In the genomic region with DNA sequence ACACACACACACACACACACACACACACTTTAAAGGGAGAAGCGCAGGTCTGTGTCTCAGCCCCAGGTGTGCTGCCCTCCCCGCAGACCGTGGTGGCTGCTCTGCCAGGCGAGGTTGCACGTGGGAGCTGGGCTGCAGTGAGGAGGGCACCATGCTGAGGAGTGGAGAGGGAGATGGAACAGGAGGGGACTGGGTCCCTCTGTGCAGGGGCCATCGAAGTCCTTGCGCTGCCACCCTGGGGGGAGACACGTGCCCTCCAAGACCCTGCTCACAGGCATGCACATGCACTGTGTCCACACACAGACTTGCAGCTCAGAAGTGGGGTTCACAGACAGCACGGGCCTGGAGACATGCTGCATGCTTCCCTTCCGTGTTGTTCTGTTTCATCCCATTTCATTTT, we compare ENCODE assay signal across 1 cellular context.
TF ChIP-seq lines count a peak whose summit lies in the region.

No MANE protein-coding gene starts in this region.

TF ChIP-seq in IMR-90, 13 proteins besides CTCF, POLR2A, EP300 and RAD21 (continued from another document):
- TF ChIP-seq, protein P1, sequence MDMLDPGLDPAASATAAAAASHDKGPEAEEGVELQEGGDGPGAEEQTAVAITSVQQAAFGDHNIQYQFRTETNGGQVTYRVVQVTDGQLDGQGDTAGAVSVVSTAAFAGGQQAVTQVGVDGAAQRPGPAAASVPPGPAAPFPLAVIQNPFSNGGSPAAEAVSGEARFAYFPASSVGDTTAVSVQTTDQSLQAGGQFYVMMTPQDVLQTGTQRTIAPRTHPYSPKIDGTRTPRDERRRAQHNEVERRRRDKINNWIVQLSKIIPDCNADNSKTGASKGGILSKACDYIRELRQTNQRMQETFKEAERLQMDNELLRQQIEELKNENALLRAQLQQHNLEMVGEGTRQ (IDR thresholded peaks at IDR 0.05; ENCODE audit: low read depth, low read length): no peak
- no peak for TF ChIP-seq BHLHE40 (IDR thresholded peaks at IDR 0.05; ENCODE audit: low read depth, low read length)
- no peak for TF ChIP-seq MAZ (IDR thresholded peaks at IDR 0.05; ENCODE audit: borderline replicate concordance, low read depth, low read length)
- TF ChIP-seq RCOR1 (IDR thresholded peaks at IDR 0.05; ENCODE audit: insufficient replicate concordance, low read length): no peak
- TF ChIP-seq NFE2L2 (IDR thresholded peaks at IDR 0.05; ENCODE audit: low read depth, low read length): no peak
- no peak for TF ChIP-seq MXI1 (IDR thresholded peaks at IDR 0.05; ENCODE audit: borderline replicate concordance, low read depth, low read length)
- TF ChIP-seq CEBPB (IDR thresholded peaks at IDR 0.05; ENCODE audit: low read depth, low read length): no peak
- TF ChIP-seq FOS (IDR thresholded peaks at IDR 0.05; ENCODE audit: low read depth, low read length): no peak
- TF ChIP-seq, protein P2, sequence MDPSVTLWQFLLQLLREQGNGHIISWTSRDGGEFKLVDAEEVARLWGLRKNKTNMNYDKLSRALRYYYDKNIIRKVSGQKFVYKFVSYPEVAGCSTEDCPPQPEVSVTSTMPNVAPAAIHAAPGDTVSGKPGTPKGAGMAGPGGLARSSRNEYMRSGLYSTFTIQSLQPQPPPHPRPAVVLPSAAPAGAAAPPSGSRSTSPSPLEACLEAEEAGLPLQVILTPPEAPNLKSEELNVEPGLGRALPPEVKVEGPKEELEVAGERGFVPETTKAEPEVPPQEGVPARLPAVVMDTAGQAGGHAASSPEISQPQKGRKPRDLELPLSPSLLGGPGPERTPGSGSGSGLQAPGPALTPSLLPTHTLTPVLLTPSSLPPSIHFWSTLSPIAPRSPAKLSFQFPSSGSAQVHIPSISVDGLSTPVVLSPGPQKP (IDR thresholded peaks at IDR 0.05; ENCODE audit: borderline replicate concordance, low read depth, low read length): no peak
